Comparison of ENCODE assay signal across 26 cellular contexts in genomic region chr2:150762571-150762970, GRCh38.
"Had no signal": no experiment of that assay in that cellular context is flagged by ENCODE, and none has a peak within 500 bp of the region (broad histone marks: within the 10 kb centered on the region; RNA-seq: fewer than 3 reads in every experiment).

No MANE protein-coding gene starts in this region.

- FAIRE-seq: islet of Langerhans had no signal

- H3K9me3 Mint-ChIP-seq: stimulated activated memory B cell treated with anti-CD40 and anti-IgM and Interleukin-4, amounts not matched to agents 10 μg/mL and 1 μg/mL and 100 μg/mL, for 72 hours had no signal

- ATAC-seq: natural killer cell; psoas muscle; right lobe of liver; stimulated activated naive CD8-positive, alpha-beta T cell treated with anti-CD3 and anti-CD28 coated beads, Interleukin-15, Interleukin-2, amounts not matched to agents 100 U/mL and 50 U/mL, for 24 hours had no signal

- DNase-seq: immature natural killer cell; left ventricle myocardium inferior; mesendoderm; naive B cell; natural killer cell; psoas muscle; right lobe of liver; stimulated activated CD4-positive, alpha-beta T cell treated with anti-CD3 and anti-CD28 coated beads, Interleukin-1b, Interleukin-23, amount 100 ng/mL, for 48 hours; stimulated activated CD4-positive, alpha-beta T cell treated with anti-CD3 and anti-CD28 coated beads, Interleukin-2, amount 100 ng/mL, for 48 hours; stimulated activated CD4-positive, alpha-beta T cell treated with anti-CD3 and anti-CD28 coated beads, Interleukin-4, amount 100 ng/mL, for 4 hours; stimulated activated CD8-positive, alpha-beta memory T cell treated with anti-CD3 and anti-CD28 coated beads, Interleukin-4, amount 100 ng/mL, for 48 hours; stimulated activated naive CD8-positive, alpha-beta T cell treated with anti-CD3 and anti-CD28 coated beads, Interleukin-15, Interleukin-2, amounts not matched to agents 100 U/mL and 50 U/mL, for 24 hours; stomach; testis; thyroid gland; transverse colon; upper lobe of left lung had no signal

- H3K27me3 Mint-ChIP-seq: naive B cell; stimulated activated memory B cell treated with anti-CD40 and anti-IgM and Interleukin-4, amounts not matched to agents 10 μg/mL and 1 μg/mL and 100 μg/mL, for 72 hours had no signal

- H3K4me1 ChIP-seq: left ventricle myocardium inferior, parathyroid adenoma, psoas muscle, right atrium auricular region, right lobe of liver, testis, thyroid gland, transverse colon, upper lobe of left lung, vagina had no signal

- H3K27ac ChIP-seq: left ventricle myocardium inferior, parathyroid adenoma, psoas muscle, right atrium auricular region, right lobe of liver, stomach, testis, thyroid gland, transverse colon, upper lobe of left lung, vagina had no signal

- H3K27ac Mint-ChIP-seq: immature natural killer cell; mesothelial cell of epicardium; naive B cell; natural killer cell; stimulated activated memory B cell treated with anti-CD40 and anti-IgM and Interleukin-4, amounts not matched to agents 10 μg/mL and 1 μg/mL and 100 μg/mL, for 72 hours had no signal

- H3K36me3 ChIP-seq: left ventricle myocardium inferior, right atrium auricular region, right lobe of liver, stomach, thyroid gland, transverse colon, upper lobe of left lung, vagina had no signal

- H3K9me3 ChIP-seq: left ventricle myocardium inferior, psoas muscle, right atrium auricular region, right lobe of liver, stomach, testis, thyroid gland, transverse colon, upper lobe of left lung, vagina had no signal

- H3K36me3 Mint-ChIP-seq: immature natural killer cell; mesothelial cell of epicardium; naive B cell; stimulated activated memory B cell treated with anti-CD40 and anti-IgM and Interleukin-4, amounts not matched to agents 10 μg/mL and 1 μg/mL and 100 μg/mL, for 72 hours had no signal

- H3K9ac ChIP-seq: parathyroid adenoma had no signal

- H3K4me1 Mint-ChIP-seq: immature natural killer cell; naive B cell; natural killer cell; neural crest cell; stimulated activated memory B cell treated with anti-CD40 and anti-IgM and Interleukin-4, amounts not matched to agents 10 μg/mL and 1 μg/mL and 100 μg/mL, for 72 hours had no signal

- H3K27me3 ChIP-seq: right atrium auricular region, right lobe of liver, stomach, testis, thyroid gland, transverse colon, upper lobe of left lung, vagina had no signal

- H3K4me2 ChIP-seq: smooth muscle cell had no signal

- H2AFZ ChIP-seq: parathyroid adenoma had no signal

- H3K79me2 ChIP-seq: parathyroid adenoma had no signal

- H3K4me3 ChIP-seq: left ventricle myocardium inferior, lung, psoas muscle, right atrium auricular region, right lobe of liver, smooth muscle cell, stomach, testis, thyroid gland, transverse colon, upper lobe of left lung, vagina had no signal

- H3K4me3 Mint-ChIP-seq: immature natural killer cell; mesothelial cell of epicardium; naive B cell; natural killer cell; neural crest cell; stimulated activated memory B cell treated with anti-CD40 and anti-IgM and Interleukin-4, amounts not matched to agents 10 μg/mL and 1 μg/mL and 100 μg/mL, for 72 hours had no signal
